Comparison of ENCODE assay signal across 1 cellular context in the genomic region with DNA sequence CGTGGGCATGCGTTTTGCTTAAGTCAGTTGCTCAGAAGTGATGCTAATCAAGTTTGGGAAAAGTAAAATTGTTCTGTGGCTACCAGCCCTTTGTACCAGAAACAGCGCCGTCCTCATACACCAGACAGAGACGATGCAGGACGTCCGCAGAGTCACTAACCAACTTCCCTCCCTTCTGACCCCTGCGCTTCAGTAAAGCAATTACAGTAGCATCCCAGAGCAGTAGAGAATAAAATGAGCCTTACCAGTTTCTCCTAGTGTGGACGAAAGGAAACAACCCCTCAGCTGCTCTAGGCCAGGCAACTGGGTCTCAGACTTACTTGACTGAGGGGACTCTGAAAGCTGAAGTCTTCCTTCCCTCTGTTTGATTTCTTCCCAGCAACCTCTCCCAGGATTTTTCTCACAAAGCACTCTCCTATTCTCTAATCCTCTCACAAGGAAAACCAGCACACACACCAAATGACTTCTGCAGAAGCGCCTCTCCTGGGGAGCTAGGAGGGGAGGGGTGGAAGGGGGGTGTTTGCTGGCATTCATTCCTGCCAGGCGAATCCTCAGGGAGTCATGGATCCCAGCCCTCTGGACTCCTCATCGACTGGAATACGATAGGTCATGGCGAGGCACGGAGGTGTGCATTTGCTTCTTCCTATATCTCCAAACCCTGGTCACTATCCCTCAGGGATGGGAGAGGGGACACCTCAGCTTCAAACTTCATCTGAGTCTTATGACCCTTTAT.
TF ChIP-seq lines count a peak whose summit lies in the region.

No MANE protein-coding gene starts in this region.

TF ChIP-seq in H1, 55 proteins besides CTCF, POLR2A, EP300 and RAD21:
- TF ChIP-seq SIN3A (conservative IDR thresholded peaks at IDR 0.05 in 1 of 2, IDR thresholded peaks at IDR 0.05 in 1 of 2; ENCODE audit: low read depth in 1 of 2, low read length in 2 of 2) (no peak), NANOG (IDR thresholded peaks at IDR 0.05; ENCODE audit: insufficient read depth, low read depth, low read length, poor library complexity, severe bottlenecking) (no peak), PHF8 (conservative IDR thresholded peaks at IDR 0.05; ENCODE audit: low read depth, low read length) (no peak), BRCA1 (IDR thresholded peaks at IDR 0.05; ENCODE audit: low read depth, low read length) (no peak), RXRA (IDR thresholded peaks at IDR 0.05; ENCODE audit: insufficient read depth, low read depth, low read length) (no peak), CTBP2 (IDR thresholded peaks at IDR 0.05; ENCODE audit: borderline replicate concordance, insufficient read depth, insufficient read length, low read length) (no peak), USF2 (IDR thresholded peaks at IDR 0.05; ENCODE audit: low read length) (no peak), NRF1 (IDR thresholded peaks at IDR 0.05; ENCODE audit: low read depth, low read length) (no peak), CBX5 (IDR thresholded peaks at IDR 0.05; ENCODE audit: low read depth, low read length) (no peak), POLR2AphosphoS5 (IDR thresholded peaks at IDR 0.05; ENCODE audit: low read depth, low read length) (no peak), HDAC2 (IDR thresholded peaks at IDR 0.05; ENCODE audit: borderline replicate concordance in 1 of 2, low read depth in 2 of 2, low read length in 2 of 2) (no peak), ASH2L (IDR thresholded peaks at IDR 0.05; ENCODE audit: low read length) (no peak), TAF7 (optimal IDR thresholded peaks at IDR 0.05; ENCODE audit: borderline replicate concordance, low read depth, low read length) (no peak), POU5F1 (IDR thresholded peaks at IDR 0.05; ENCODE audit: low read depth, low read length) (no peak), JUN (IDR thresholded peaks at IDR 0.05; ENCODE audit: low read depth, low read length) (no peak)
- TF ChIP-seq, protein P1, sequence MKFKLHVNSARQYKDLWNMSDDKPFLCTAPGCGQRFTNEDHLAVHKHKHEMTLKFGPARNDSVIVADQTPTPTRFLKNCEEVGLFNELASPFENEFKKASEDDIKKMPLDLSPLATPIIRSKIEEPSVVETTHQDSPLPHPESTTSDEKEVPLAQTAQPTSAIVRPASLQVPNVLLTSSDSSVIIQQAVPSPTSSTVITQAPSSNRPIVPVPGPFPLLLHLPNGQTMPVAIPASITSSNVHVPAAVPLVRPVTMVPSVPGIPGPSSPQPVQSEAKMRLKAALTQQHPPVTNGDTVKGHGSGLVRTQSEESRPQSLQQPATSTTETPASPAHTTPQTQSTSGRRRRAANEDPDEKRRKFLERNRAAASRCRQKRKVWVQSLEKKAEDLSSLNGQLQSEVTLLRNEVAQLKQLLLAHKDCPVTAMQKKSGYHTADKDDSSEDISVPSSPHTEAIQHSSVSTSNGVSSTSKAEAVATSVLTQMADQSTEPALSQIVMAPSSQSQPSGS (IDR thresholded peaks at IDR 0.05; ENCODE audit: low read length), result no peak
